Comparison of ENCODE assay signal across 21 cellular contexts in genomic region chr18:27996792-27997191, GRCh38.
DNase-seq lines count a peak whose midpoint lies in the region; ATAC-seq and TF ChIP-seq lines count a peak whose summit lies in the region.
"Had no signal": no experiment of that assay in that cellular context is flagged by ENCODE, and none has a peak within 500 bp of the region (broad histone marks: within the 10 kb centered on the region; RNA-seq: fewer than 3 reads in every experiment).

No MANE protein-coding gene starts in this region.

- H3K27ac ChIP-seq in left ventricle myocardium inferior (replicated peaks) (peak overlapping the region; percentile 37), right atrium auricular region (peak overlapping the region in 1 of 2 donors; percentile 71)
- H3K27ac ChIP-seq: C4-2B had no signal

- TF ChIP-seq CTCF in left ventricle myocardium inferior (IDR thresholded peaks at IDR 0.05; ENCODE audit: borderline replicate concordance) (no peak), right atrium auricular region (IDR thresholded peaks at IDR 0.05) (no peak), fibroblast of mammary gland (conservative IDR thresholded peaks at IDR 0.05; ENCODE audit: control insufficient read depth, insufficient read depth, low read depth, low read length) (no peak)

- DNase-seq in left ventricle myocardium inferior = no peak
- no peak for DNase-seq in right atrium auricular region (ENCODE audit: low spot score)
- peak; percentile 72 for DNase-seq in fibroblast of mammary gland (ENCODE audit: low read depth)
- no peak for DNase-seq in GDM1 (lab: John Stamatoyannopoulos, UW)
- DNase-seq in KG1 (lab: John Stamatoyannopoulos, UW) = no peak
- DNase-seq in effector CD4-positive, alpha-beta T cell = no peak
- DNase-seq: activated CD4-positive, alpha-beta T cell treated with anti-CD3 and anti-CD28 coated beads, Interleukin-2, amount 50 U/mL, for 1 hour; activated gamma-delta T cell; amniotic stem cell; GF-D8; KBM-7; kidney; naive B cell; NCI-H1092; NCI-H2081 treated with DMSO at 0.1 percent for 48 hours; NCI-H524; stimulated activated naive CD8-positive, alpha-beta T cell treated with anti-CD3 and anti-CD28 coated beads, Interleukin-15, Interleukin-2, amounts not matched to agents 100 U/mL and 50 U/mL, for 24 hours; T-helper 1 cell had no signal

- H3K36me3 ChIP-seq in left ventricle myocardium inferior (peaks cover 9% of the 10 kb centered on the region), right atrium auricular region (peaks cover 40% of the 10 kb centered on the region)

- no peak; the same call in 2 of the 3 replicates for ATAC-seq in SK-N-SH treated with all-trans-retinoic acid at 6 μM for 48 hours
- no peak for ATAC-seq in GM19455 (IDR thresholded peaks at IDR 0.05; ENCODE audit: unreplicated experiment)
- ATAC-seq: stimulated activated naive CD8-positive, alpha-beta T cell treated with anti-CD3 and anti-CD28 coated beads, Interleukin-15, Interleukin-2, amounts not matched to agents 100 U/mL and 50 U/mL, for 24 hours had no signal

- H3K9me3 ChIP-seq in left ventricle myocardium inferior (replicated peaks) = no peaks in the 10 kb centered on the region
- H3K9me3 ChIP-seq in right atrium auricular region = no peaks in the 10 kb centered on the region

- no peak overlapping the region for H3K4me3 ChIP-seq in left ventricle myocardium inferior
- H3K4me3 ChIP-seq in right atrium auricular region = no peak overlapping the region
- H3K4me3 ChIP-seq in fibroblast of mammary gland (ENCODE audit: control insufficient read depth, low read depth, low read length) = no peak overlapping the region

- H3K4me1 ChIP-seq in left ventricle myocardium inferior (peaks cover 33% of the 10 kb centered on the region), right atrium auricular region (peaks cover 0 to 12% of the 10 kb centered on the region in 2 donors)

- H3K27me3 ChIP-seq in left ventricle myocardium inferior (ENCODE audit: low read depth) = no peaks in the 10 kb centered on the region
- H3K27me3 ChIP-seq in right atrium auricular region = no peaks in the 10 kb centered on the region

- intact Hi-C loops in left ventricle myocardium inferior (cut with micrococcal nuclease) = no loop called here

TF ChIP-seq in SK-N-SH treated with all-trans-retinoic acid at 6 μM for 48 hours, 23 proteins besides CTCF, POLR2A, EP300 and RAD21:
- TF ChIP-seq ISL1 (CRISPR knock-in tag; IDR thresholded peaks at IDR 0.05) (peak; percentile 29), OSR1 (CRISPR knock-in tag; IDR thresholded peaks at IDR 0.05) (no peak)
